Comparison of ENCODE assay signal across 8 cellular contexts in the genomic region with DNA sequence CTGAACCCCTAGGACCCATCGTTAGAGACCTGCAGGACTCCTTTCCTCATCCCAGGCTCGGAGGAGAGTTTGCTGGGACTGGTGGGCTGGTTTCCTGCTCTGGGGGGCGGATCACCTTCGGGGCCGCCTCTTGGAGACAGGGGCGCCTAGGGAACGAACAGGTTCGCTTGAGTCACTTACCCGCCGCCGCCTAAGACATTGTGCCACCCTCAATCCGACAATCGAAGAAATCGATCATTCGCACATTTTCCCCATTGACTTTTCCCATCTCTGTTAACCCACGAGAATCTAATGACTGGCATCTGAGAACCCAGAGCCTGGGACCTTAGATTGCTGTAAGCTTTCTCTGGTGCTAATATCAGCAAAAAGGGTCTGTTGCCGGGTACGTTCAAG. TPM values are rescaled to one million over a fixed set of nuclear protein-coding genes. Genes with fewer than 3 reads are reported as not detected.
DNase-seq lines count a peak whose midpoint lies in the region; ATAC-seq and TF ChIP-seq lines count a peak whose summit lies in the region.

No MANE protein-coding gene starts in this region.

- DNase-seq in BE2C (no peak), fibroblast of pulmonary artery (ENCODE audit: low read depth) (no peak), gastrocnemius medialis (no peak), SW 1271 (lab: John Stamatoyannopoulos, UW) (no peak), NCI-H146 treated with DMSO at 0.1 percent for 48 hours (lab: John Stamatoyannopoulos, UW; ENCODE audit: unreplicated experiment) (no peak), 8988T (no peak)

- H3K27me3 ChIP-seq in BE2C = no peaks in the 10 kb centered on the region
- no peaks in the 10 kb centered on the region for H3K27me3 ChIP-seq in SU-DHL-6 (ENCODE audit: low read length)
- no peaks in the 10 kb centered on the region for H3K27me3 ChIP-seq in gastrocnemius medialis

- H3K36me3 ChIP-seq in BE2C (peaks cover 34% of the 10 kb centered on the region), SU-DHL-6 (ENCODE audit: low read length) (peaks cover 25% of the 10 kb centered on the region), gastrocnemius medialis (peaks cover 0 to 28% of the 10 kb centered on the region in 2 donors)

- H3K4me3 ChIP-seq in BE2C (ENCODE audit: low read depth, low read length) (peak overlapping the region; percentile 92), SU-DHL-6 (ENCODE audit: insufficient read depth, low read length, poor library complexity, severe bottlenecking) (peak overlapping the region; percentile 78), fibroblast of pulmonary artery (replicated peaks; ENCODE audit: low read depth, low read length) (peak overlapping the region; percentile 95), gastrocnemius medialis (peak overlapping the region; percentile 82 to 91 (median 84))

- peaks cover 15% of the 10 kb centered on the region for H4K20me1 ChIP-seq in SU-DHL-6 (ENCODE audit: low read depth, low read length)

- H2AFZ ChIP-seq in SU-DHL-6 (ENCODE audit: low read depth, low read length, severe bottlenecking) = peak overlapping the region; percentile 24

- in situ Hi-C loops in gastrocnemius medialis (cut with MboI; ENCODE audit: low sequenced_read_pairs in 4 of 4) = loop anchor here in 1 of 4 donors (10.0 kb wide), 1 partner anchor 366 kb away; the partner anchor contains the start of gene SRSF5

- ATAC-seq in GM21447 (IDR thresholded peaks at IDR 0.05; ENCODE audit: unreplicated experiment) (peak; percentile 6), gastrocnemius medialis (no peak)

- H3K9me3 ChIP-seq in BE2C (no peaks in the 10 kb centered on the region), SU-DHL-6 (ENCODE audit: insufficient read depth, low read length) (no peaks in the 10 kb centered on the region), gastrocnemius medialis (no peaks in the 10 kb centered on the region)

- TF ChIP-seq CTCF in BE2C (IDR thresholded peaks at IDR 0.05; ENCODE audit: low read depth, low read length) (no peak), SU-DHL-6 (IDR thresholded peaks at IDR 0.05; ENCODE audit: insufficient read depth, low read length, poor library complexity, severe bottlenecking) (no peak), fibroblast of pulmonary artery (IDR thresholded peaks at IDR 0.05; ENCODE audit: low read length, missing control alignments) (no peak), gastrocnemius medialis (IDR thresholded peaks at IDR 0.05 in 4 of 5, conservative IDR thresholded peaks at IDR 0.05 in 1 of 5) (no peak)

- H3K4me1 ChIP-seq in BE2C = no peaks in the 10 kb centered on the region
- H3K4me1 ChIP-seq in gastrocnemius medialis = peaks cover 37 to 42% of the 10 kb centered on the region in 2 donors

- H3F3A ChIP-seq in SU-DHL-6 (ENCODE audit: insufficient read depth) = no peaks in the 10 kb centered on the region

- peaks cover 94% of the 10 kb centered on the region for H3K79me2 ChIP-seq in SU-DHL-6 (ENCODE audit: insufficient read depth, low read length)

- no peaks in the 10 kb centered on the region for H3K9me2 ChIP-seq in SU-DHL-6 (replicated peaks; ENCODE audit: insufficient read depth, low read length)

- no peak for TF ChIP-seq POLR2A in gastrocnemius medialis (IDR thresholded peaks at IDR 0.05)

- intact Hi-C loops in gastrocnemius medialis (cut with DNase I; ENCODE audit: low total_unique reads) = loop anchor here (1.0 to 5.0 kb wide), 4 partner anchors 62 to 368 kb away; partner anchors contain the start of genes DCAF5, EXD2 and SRSF5

- H3K4me2 ChIP-seq in SU-DHL-6 (ENCODE audit: low read depth, low read length, poor library complexity, severe bottlenecking) = peak overlapping the region; percentile 99

- H3K27ac ChIP-seq in SU-DHL-6 (ENCODE audit: low read depth, low read length) (peak overlapping the region; percentile 68), gastrocnemius medialis (peak overlapping the region; percentile 89 to 94 (median 91))

- H3K9ac ChIP-seq in SU-DHL-6 (ENCODE audit: low read length) = peak overlapping the region; percentile 96

RNA-seq across cellular contexts. Expression of gene SLC39A9, which starts 0.3 kb away (rescaled TPM):
- polyA plus RNA-seq in BE2C (2012; ENCODE audit: insufficient read depth, insufficient read length, low read depth) = 77.8 TPM
- 10 to 100 TPM; 20.6 to 23.2 (median 21.8) TPM for total RNA-seq in gastrocnemius medialis

RNA-seq across cellular contexts. Expression of gene ERH, which starts 0.7 kb away (rescaled TPM):
- 617 TPM for polyA plus RNA-seq in BE2C (2012; ENCODE audit: insufficient read depth, insufficient read length, low read depth)
- 10 to 100 TPM; 46.7 to 49.2 (median 48.1) TPM for total RNA-seq in gastrocnemius medialis
